In the genomic region with DNA sequence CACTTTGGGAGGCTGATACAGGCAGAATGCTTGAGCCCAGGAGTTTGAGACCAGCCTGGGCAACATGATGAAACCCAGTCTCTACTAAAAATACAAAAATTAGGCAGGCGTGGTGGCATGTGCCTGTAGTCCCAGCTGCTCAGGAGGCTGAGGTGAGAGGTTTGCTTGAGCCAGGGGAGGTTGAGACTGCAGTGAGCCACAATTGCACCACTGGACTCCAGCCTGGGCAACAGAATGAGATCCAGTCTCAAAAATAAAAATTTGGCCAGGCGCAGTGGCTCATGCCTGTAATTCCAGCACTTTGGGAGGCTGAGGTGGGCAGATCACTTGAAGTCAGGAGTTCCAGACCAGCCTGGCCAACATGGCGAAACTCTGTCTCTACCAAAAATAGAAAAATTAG, we compare ENCODE assay signal across 8 cellular contexts. TPM values are rescaled to one million over a fixed set of nuclear protein-coding genes. Genes with fewer than 3 reads are reported as not detected.
DNase-seq lines count a peak whose midpoint lies in the region; ATAC-seq and TF ChIP-seq lines count a peak whose summit lies in the region.
"Not testable (repeated sequence)": the region's sequence is repeated elsewhere in the genome, so short reads cannot be mapped to it uniquely, and the experiment has no call there.

No MANE protein-coding gene starts in this region.

- not testable (repeated sequence) for TF ChIP-seq CTCF in adrenal gland (IDR thresholded peaks at IDR 0.05); left ventricle myocardium inferior (IDR thresholded peaks at IDR 0.05; ENCODE audit: borderline replicate concordance); lung (IDR thresholded peaks at IDR 0.05; ENCODE audit: control extremely low read depth, extremely low read depth); prostate gland (IDR thresholded peaks at IDR 0.05); transverse colon (IDR thresholded peaks at IDR 0.05)

- H3K4me1 Mint-ChIP-seq in stimulated activated effector memory CD8-positive, alpha-beta T cell treated with anti-CD3 and anti-CD28 coated beads, Interleukin-12 subunit alpha, Interleukin-12 subunit beta, amount 100 ng/mL, for 72 hours: peaks cover 67% of the 10 kb centered on the region

- not testable (repeated sequence) for H3K9me3 ChIP-seq in BLaER1 treated with 17β-estradiol and CSF1 and Interleukin-3, amounts not matched to agents 10 nM and 100 nM (replicated peaks in 1 of 11); adrenal gland (replicated peaks in 1 of 3); duodenal mucosa (ENCODE audit: control insufficient read depth in 1 of 2, low read length in 2 of 2); left ventricle myocardium inferior (replicated peaks); lung (ENCODE audit: control insufficient read depth in 2 of 2, insufficient read depth in 1 of 2, low read length in 1 of 2); prostate gland; transverse colon

- peak overlapping the region in 6 of 11 experiments; percentile 5 to 36 (median 31); a peak in 4 of 22 replicates for H3K9ac ChIP-seq in BLaER1 treated with 17β-estradiol and CSF1 and Interleukin-3, amounts not matched to agents 10 nM and 100 nM
- H3K9ac ChIP-seq in duodenal mucosa (ENCODE audit: low read depth in 1 of 2, low read length in 2 of 2): peak overlapping the region in 1 of 2 donors; percentile 14

- not testable (repeated sequence) for H3K9me3 Mint-ChIP-seq in stimulated activated effector memory CD8-positive, alpha-beta T cell treated with anti-CD3 and anti-CD28 coated beads, Interleukin-12 subunit alpha, Interleukin-12 subunit beta, amount 100 ng/mL, for 72 hours

- not testable (repeated sequence) for DNase-seq in adrenal gland; left ventricle myocardium inferior; lung (ENCODE audit: low spot score); prostate gland (ENCODE audit: low spot score); stimulated activated effector memory CD8-positive, alpha-beta T cell treated with anti-CD3 and anti-CD28 coated beads, Interleukin-12 subunit alpha, Interleukin-12 subunit beta, amount 100 ng/mL, for 72 hours (ENCODE audit: low spot score in 2 of 2); transverse colon

- peaks cover 51% of the 10 kb centered on the region for H3K36me3 Mint-ChIP-seq in stimulated activated effector memory CD8-positive, alpha-beta T cell treated with anti-CD3 and anti-CD28 coated beads, Interleukin-12 subunit alpha, Interleukin-12 subunit beta, amount 100 ng/mL, for 72 hours

- TF ChIP-seq POLR2A in adrenal gland (IDR thresholded peaks at IDR 0.05); prostate gland (IDR thresholded peaks at IDR 0.05); transverse colon (IDR thresholded peaks at IDR 0.05): not testable (repeated sequence)

- peaks cover 41 to 97% (median 70%) of the 10 kb centered on the region in 10 experiments for H3K4me1 ChIP-seq in BLaER1 treated with 17β-estradiol and CSF1 and Interleukin-3, amounts not matched to agents 10 nM and 100 nM
- peaks cover 17 to 50% of the 10 kb centered on the region in 2 donors for H3K4me1 ChIP-seq in adrenal gland (replicated peaks in 1 of 2)
- peaks cover 12 to 18% of the 10 kb centered on the region in 2 donors for H3K4me1 ChIP-seq in duodenal mucosa (ENCODE audit: control insufficient read depth in 1 of 2, insufficient read depth in 2 of 2, low read length in 2 of 2)
- peaks cover 62% of the 10 kb centered on the region for H3K4me1 ChIP-seq in left ventricle myocardium inferior
- H3K4me1 ChIP-seq in lung (ENCODE audit: control insufficient read depth in 2 of 2, insufficient read depth in 2 of 2, low read length in 2 of 2): peaks cover 8 to 13% of the 10 kb centered on the region in 2 donors
- H3K4me1 ChIP-seq in prostate gland (replicated peaks): not testable (repeated sequence)
- peaks cover 20 to 45% (median 35%) of the 10 kb centered on the region in 4 donors for H3K4me1 ChIP-seq in transverse colon

- not testable (repeated sequence) for ATAC-seq in lung (ENCODE audit: insufficient read depth, low FRiP score); stimulated activated effector memory CD8-positive, alpha-beta T cell treated with anti-CD3 and anti-CD28 coated beads, Interleukin-12 subunit alpha, Interleukin-12 subunit beta, amount 100 ng/mL, for 72 hours

- H3K4me3 Mint-ChIP-seq in stimulated activated effector memory CD8-positive, alpha-beta T cell treated with anti-CD3 and anti-CD28 coated beads, Interleukin-12 subunit alpha, Interleukin-12 subunit beta, amount 100 ng/mL, for 72 hours: not testable (repeated sequence)

- peak overlapping the region; percentile 2 to 53 (median 19); a peak in 10 of 22 replicates for H3K27ac ChIP-seq in BLaER1 treated with 17β-estradiol and CSF1 and Interleukin-3, amounts not matched to agents 10 nM and 100 nM
- H3K27ac ChIP-seq in adrenal gland (peak overlapping the region in 4 of 5 donors; percentile 19 to 69 (median 58)), duodenal mucosa (ENCODE audit: low read depth, low read length) (peak overlapping the region; percentile 39), left ventricle myocardium inferior (replicated peaks) (peak overlapping the region; percentile 77), lung (ENCODE audit: low read depth in 1 of 2, low read length in 1 of 2) (peak overlapping the region; percentile 13 to 49), prostate gland (peak overlapping the region; percentile 33 to 38), transverse colon (peak overlapping the region; percentile 67 to 78 (median 75))

- H3K4me3 ChIP-seq in BLaER1 treated with 17β-estradiol and CSF1 and Interleukin-3, amounts not matched to agents 10 nM and 100 nM; adrenal gland; duodenal mucosa (ENCODE audit: low read depth in 1 of 2, low read length in 2 of 2); left ventricle myocardium inferior; lung; prostate gland; transverse colon: not testable (repeated sequence)

- peaks cover 54 to 93% (median 83%) of the 10 kb centered on the region in 11 experiments for H4K20me1 ChIP-seq in BLaER1 treated with 17β-estradiol and CSF1 and Interleukin-3, amounts not matched to agents 10 nM and 100 nM

- intact Hi-C loops in adrenal gland (cut with DNase I); left ventricle myocardium inferior (cut with micrococcal nuclease); prostate gland (cut with DNase I); transverse colon (cut with DNase I; ENCODE audit: low total_unique reads): not testable (repeated sequence)

- H3K4me2 ChIP-seq in BLaER1 treated with 17β-estradiol and CSF1 and Interleukin-3, amounts not matched to agents 10 nM and 100 nM: peak overlapping the region; percentile 14 to 100 (median 45); a peak in 19 of 22 replicates

- H3K27ac Mint-ChIP-seq in stimulated activated effector memory CD8-positive, alpha-beta T cell treated with anti-CD3 and anti-CD28 coated beads, Interleukin-12 subunit alpha, Interleukin-12 subunit beta, amount 100 ng/mL, for 72 hours: peak overlapping the region; percentile 67

- in situ Hi-C loops in transverse colon (cut with MboI; ENCODE audit: low pct_ligation_motif_present in 1 of 4, low pct_unique_long_range_greater_than_20kb in 1 of 4, low sequenced_read_pairs in 3 of 4): not testable (repeated sequence)

- H3K27me3 ChIP-seq in BLaER1 treated with 17β-estradiol and CSF1 and Interleukin-3, amounts not matched to agents 10 nM and 100 nM; adrenal gland; duodenal mucosa (ENCODE audit: control insufficient read depth in 1 of 2, insufficient read depth in 2 of 2, low read length in 2 of 2); left ventricle myocardium inferior (ENCODE audit: low read depth); lung (ENCODE audit: control insufficient read depth, insufficient read depth); prostate gland (replicated peaks; ENCODE audit: insufficient read depth); transverse colon: not testable (repeated sequence)

- peaks cover 27 to 70% (median 44%) of the 10 kb centered on the region in 11 experiments for H3K36me3 ChIP-seq in BLaER1 treated with 17β-estradiol and CSF1 and Interleukin-3, amounts not matched to agents 10 nM and 100 nM
- not testable (repeated sequence) for H3K36me3 ChIP-seq in adrenal gland (replicated peaks in 1 of 2); duodenal mucosa (ENCODE audit: control insufficient read depth in 1 of 2, insufficient read depth in 2 of 2, low read length in 2 of 2); left ventricle myocardium inferior; lung (ENCODE audit: control insufficient read depth in 2 of 2, insufficient read depth in 2 of 2, low read length in 2 of 2); prostate gland; transverse colon

- WGBS in adrenal gland, 4 donors: 92 to 100% (median 95%) methylated on average over 2 to 3 of the region's 3 CpGs
- WGBS in lung, 2 donors: 97 to 98% methylated on average over 3 of the region's 3 CpGs
- 89% methylated on average over 3 of the region's 3 CpGs for WGBS in prostate gland
- 93 to 100% methylated on average over 1 to 3 of the region's 3 CpGs for WGBS in transverse colon (ENCODE audit: low coverage in 1 of 2), 2 donors

- TF ChIP-seq EP300 in transverse colon (IDR thresholded peaks at IDR 0.05; ENCODE audit: low read depth): not testable (repeated sequence)

RNA-seq across cellular contexts. Expression of gene MYO9B, which starts 19.1 kb away (rescaled TPM):
- 100 to 1,000 TPM in 1 of 8 donors, 10 to 100 TPM in 7; 55.8 to 183 (median 86.3) TPM for total RNA-seq in adrenal gland
- 100 to 1,000 TPM in 1 of 3 donors, 10 to 100 TPM in 2; 29.9 to 236 (median 99.6) TPM for polyA plus RNA-seq in adrenal gland
- total RNA-seq in left ventricle myocardium inferior: 30.7 TPM
- 100 to 1,000 TPM in 1 of 2 donors, 10 to 100 TPM in 1; 44.3 to 121 TPM for total RNA-seq in lung
- 10 to 100 TPM; 95.2 to 99.2 TPM for polyA plus RNA-seq in lung
- 100 to 1,000 TPM in 1 of 2 donors, 10 to 100 TPM in 1; 50.9 to 208 TPM for total RNA-seq in prostate gland
- total RNA-seq in transverse colon: 100 to 1,000 TPM; 102 to 246 (median 151) TPM

RNA-seq across cellular contexts. Expression of gene HAUS8, which starts 19.4 kb away (rescaled TPM):
- total RNA-seq in adrenal gland (10 to 100 TPM in 3 of 8 donors, 1 to 10 TPM in 5; 3.9 to 10.9 (median 9.0) TPM), left ventricle myocardium inferior (3.5 TPM), lung (1 to 10 TPM; 8.4 to 8.5 TPM), prostate gland (10 to 100 TPM in 1 of 2 donors, 1 to 10 TPM in 1; 6.5 to 15.3 TPM), transverse colon (10 to 100 TPM in 2 of 4 donors, 1 to 10 TPM in 2; 4.4 to 13.8 (median 10.3) TPM)
- polyA plus RNA-seq in adrenal gland (10 to 100 TPM in 2 of 3 donors, 1 to 10 TPM in 1; 7.5 to 17.9 (median 17.5) TPM), lung (10 to 100 TPM in 1 of 2 donors, 1 to 10 TPM in 1; 6.1 to 13.8 TPM)

Comparison
In these comparisons a context has a peak if more than half of its experiments do, and no peak if none do; other contexts are left out.
1. H3K27ac ChIP-seq: peak in every context shown above with its lines; median percentile 77 in left ventricle myocardium inferior; 75 in transverse colon; 58 in adrenal gland; 39 in duodenal mucosa; 36 in prostate gland; 31 in lung; 19 in BLaER1 treated with 17β-estradiol and CSF1 and Interleukin-3, amounts not matched to agents 10 nM and 100 nM.